Comparison of ENCODE assay signal across 1 cellular context in the genomic region with DNA sequence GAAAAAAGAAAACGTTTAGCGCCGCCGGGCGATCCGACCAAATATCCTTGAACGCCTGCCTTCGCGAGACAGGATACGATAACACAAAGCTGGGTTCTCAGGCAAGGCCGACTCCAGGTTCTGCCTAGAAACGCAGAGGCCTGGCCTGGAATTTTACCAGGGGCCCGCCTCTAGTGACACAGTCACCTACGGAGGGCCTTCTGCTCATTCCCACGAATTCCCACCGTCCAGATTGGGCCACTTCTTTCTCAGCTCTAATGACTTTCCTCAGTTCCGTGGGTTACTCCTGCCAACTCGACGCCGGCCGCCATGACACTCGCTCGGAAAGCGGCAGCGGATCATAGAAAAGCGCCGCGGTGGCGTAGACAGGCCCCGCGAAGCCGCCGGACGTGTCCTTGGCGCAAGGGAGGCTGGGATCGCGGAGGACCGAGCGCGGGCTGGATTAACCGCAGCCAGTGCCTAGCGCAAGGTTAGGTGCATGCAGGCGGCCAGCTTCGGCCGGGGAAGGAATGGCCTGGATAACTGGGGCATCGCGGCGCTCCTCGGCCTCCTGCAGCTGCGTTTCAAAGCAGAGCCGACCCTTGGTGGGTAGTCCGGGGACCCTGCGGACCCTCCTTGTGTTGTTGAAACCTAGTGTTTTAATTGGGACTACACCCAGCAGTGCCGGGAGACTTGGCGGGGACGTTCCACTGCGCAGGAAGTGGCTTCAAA.
TF ChIP-seq lines count a peak whose summit lies in the region.

A gene (minus strand): TSS at position 340 of the 711 bp plus-strand sequence. CDS start 374 bp downstream, outside the sequence.

TF ChIP-seq in GM12878, 131 proteins besides CTCF, POLR2A, EP300 and RAD21 (continued from another document):
- TF ChIP-seq MYB (IDR thresholded peaks at IDR 0.05; ENCODE audit: borderline replicate concordance, low read depth, low read length) = no peak
- peak; percentile 68 for TF ChIP-seq GATAD2B (conservative IDR thresholded peaks at IDR 0.05; ENCODE audit: low read depth)
- 0 out of 2 replicates have a peak, but pooled peaks have one; percentile 43 for TF ChIP-seq TBL1XR1 (IDR thresholded peaks at IDR 0.05; ENCODE audit: low read depth, low read length)
- peak; percentile 56 for TF ChIP-seq RFX5 (IDR thresholded peaks at IDR 0.05; ENCODE audit: low read depth, low read length)
- TF ChIP-seq MEF2B (IDR thresholded peaks at IDR 0.05; ENCODE audit: partially characterized antibody, poor library complexity, severe bottlenecking) = peak; percentile 30
- peak; percentile 83 for TF ChIP-seq HDGF (IDR thresholded peaks at IDR 0.05)
- TF ChIP-seq SUZ12 (IDR thresholded peaks at IDR 0.05; ENCODE audit: unreplicated experiment) = no peak
- no peak for TF ChIP-seq RBBP5 (conservative IDR thresholded peaks at IDR 0.05)
- peak; percentile 66; the same call in 1 of the 2 replicates for TF ChIP-seq SIN3A (IDR thresholded peaks at IDR 0.05; ENCODE audit: low read depth, low read length)
- TF ChIP-seq, protein P1, sequence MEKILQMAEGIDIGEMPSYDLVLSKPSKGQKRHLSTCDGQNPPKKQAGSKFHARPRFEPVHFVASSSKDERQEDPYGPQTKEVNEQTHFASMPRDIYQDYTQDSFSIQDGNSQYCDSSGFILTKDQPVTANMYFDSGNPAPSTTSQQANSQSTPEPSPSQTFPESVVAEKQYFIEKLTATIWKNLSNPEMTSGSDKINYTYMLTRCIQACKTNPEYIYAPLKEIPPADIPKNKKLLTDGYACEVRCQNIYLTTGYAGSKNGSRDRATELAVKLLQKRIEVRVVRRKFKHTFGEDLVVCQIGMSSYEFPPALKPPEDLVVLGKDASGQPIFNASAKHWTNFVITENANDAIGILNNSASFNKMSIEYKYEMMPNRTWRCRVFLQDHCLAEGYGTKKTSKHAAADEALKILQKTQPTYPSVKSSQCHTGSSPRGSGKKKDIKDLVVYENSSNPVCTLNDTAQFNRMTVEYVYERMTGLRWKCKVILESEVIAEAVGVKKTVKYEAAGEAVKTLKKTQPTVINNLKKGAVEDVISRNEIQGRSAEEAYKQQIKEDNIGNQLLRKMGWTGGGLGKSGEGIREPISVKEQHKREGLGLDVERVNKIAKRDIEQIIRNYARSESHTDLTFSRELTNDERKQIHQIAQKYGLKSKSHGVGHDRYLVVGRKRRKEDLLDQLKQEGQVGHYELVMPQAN (conservative IDR thresholded peaks at IDR 0.05) = peak; percentile 85
- 0 out of 2 replicates have a peak, but pooled peaks have one; percentile 19 for TF ChIP-seq SREBF1 (IDR thresholded peaks at IDR 0.05; ENCODE audit: low read length)
- TF ChIP-seq, protein P2, sequence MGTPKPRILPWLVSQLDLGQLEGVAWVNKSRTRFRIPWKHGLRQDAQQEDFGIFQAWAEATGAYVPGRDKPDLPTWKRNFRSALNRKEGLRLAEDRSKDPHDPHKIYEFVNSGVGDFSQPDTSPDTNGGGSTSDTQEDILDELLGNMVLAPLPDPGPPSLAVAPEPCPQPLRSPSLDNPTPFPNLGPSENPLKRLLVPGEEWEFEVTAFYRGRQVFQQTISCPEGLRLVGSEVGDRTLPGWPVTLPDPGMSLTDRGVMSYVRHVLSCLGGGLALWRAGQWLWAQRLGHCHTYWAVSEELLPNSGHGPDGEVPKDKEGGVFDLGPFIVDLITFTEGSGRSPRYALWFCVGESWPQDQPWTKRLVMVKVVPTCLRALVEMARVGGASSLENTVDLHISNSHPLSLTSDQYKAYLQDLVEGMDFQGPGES (IDR thresholded peaks at IDR 0.05) = no peak
- no peak for TF ChIP-seq ETV6 (conservative IDR thresholded peaks at IDR 0.05 in 1 of 2, IDR thresholded peaks at IDR 0.05 in 1 of 2; ENCODE audit: borderline replicate concordance in 1 of 2, low read depth in 1 of 2)
- no peak for TF ChIP-seq NRF1 (conservative IDR thresholded peaks at IDR 0.05; ENCODE audit: low read depth, low read length)
- peak; percentile 18; the same call in 1 of the 2 replicates for TF ChIP-seq SMC3 (IDR thresholded peaks at IDR 0.05; ENCODE audit: borderline replicate concordance, low read length)
- TF ChIP-seq, protein P3, sequence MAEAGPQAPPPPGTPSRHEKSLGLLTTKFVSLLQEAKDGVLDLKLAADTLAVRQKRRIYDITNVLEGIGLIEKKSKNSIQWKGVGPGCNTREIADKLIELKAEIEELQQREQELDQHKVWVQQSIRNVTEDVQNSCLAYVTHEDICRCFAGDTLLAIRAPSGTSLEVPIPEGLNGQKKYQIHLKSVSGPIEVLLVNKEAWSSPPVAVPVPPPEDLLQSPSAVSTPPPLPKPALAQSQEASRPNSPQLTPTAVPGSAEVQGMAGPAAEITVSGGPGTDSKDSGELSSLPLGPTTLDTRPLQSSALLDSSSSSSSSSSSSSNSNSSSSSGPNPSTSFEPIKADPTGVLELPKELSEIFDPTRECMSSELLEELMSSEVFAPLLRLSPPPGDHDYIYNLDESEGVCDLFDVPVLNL (IDR thresholded peaks at IDR 0.05; ENCODE audit: low read depth, low read length) = 0 out of 2 replicates have a peak, but pooled peaks have one; percentile 26
- TF ChIP-seq MTA3 (IDR thresholded peaks at IDR 0.05; ENCODE audit: borderline replicate concordance, low read length) = peak; percentile 14; the same call in 1 of the 2 replicates
- TF ChIP-seq, protein P4, sequence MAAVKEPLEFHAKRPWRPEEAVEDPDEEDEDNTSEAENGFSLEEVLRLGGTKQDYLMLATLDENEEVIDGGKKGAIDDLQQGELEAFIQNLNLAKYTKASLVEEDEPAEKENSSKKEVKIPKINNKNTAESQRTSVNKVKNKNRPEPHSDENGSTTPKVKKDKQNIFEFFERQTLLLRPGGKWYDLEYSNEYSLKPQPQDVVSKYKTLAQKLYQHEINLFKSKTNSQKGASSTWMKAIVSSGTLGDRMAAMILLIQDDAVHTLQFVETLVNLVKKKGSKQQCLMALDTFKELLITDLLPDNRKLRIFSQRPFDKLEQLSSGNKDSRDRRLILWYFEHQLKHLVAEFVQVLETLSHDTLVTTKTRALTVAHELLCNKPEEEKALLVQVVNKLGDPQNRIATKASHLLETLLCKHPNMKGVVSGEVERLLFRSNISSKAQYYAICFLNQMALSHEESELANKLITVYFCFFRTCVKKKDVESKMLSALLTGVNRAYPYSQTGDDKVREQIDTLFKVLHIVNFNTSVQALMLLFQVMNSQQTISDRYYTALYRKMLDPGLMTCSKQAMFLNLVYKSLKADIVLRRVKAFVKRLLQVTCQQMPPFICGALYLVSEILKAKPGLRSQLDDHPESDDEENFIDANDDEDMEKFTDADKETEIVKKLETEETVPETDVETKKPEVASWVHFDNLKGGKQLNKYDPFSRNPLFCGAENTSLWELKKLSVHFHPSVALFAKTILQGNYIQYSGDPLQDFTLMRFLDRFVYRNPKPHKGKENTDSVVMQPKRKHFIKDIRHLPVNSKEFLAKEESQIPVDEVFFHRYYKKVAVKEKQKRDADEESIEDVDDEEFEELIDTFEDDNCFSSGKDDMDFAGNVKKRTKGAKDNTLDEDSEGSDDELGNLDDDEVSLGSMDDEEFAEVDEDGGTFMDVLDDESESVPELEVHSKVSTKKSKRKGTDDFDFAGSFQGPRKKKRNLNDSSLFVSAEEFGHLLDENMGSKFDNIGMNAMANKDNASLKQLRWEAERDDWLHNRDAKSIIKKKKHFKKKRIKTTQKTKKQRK (IDR thresholded peaks at IDR 0.05; ENCODE audit: low read depth, low read length) = no peak
